ENCODE assay signal across 7 cellular contexts in genomic region chr22:38644245-38644644, GRCh38. TPM values are rescaled to one million over a fixed set of nuclear protein-coding genes. Genes with fewer than 3 reads are reported as not detected.
DNase-seq lines count a peak whose midpoint lies in the region; ATAC-seq, FAIRE-seq and TF ChIP-seq lines count a peak whose summit lies in the region.
"Not testable (repeated sequence)": the region's sequence is repeated elsewhere in the genome, so short reads cannot be mapped to it uniquely, and the experiment has no call there.

No MANE protein-coding gene starts in this region.

- H3K4me3 ChIP-seq in H1 (ENCODE audit: extremely low read depth in 1 of 4, insufficient read depth in 2 of 4, low read depth in 3 of 4, low read length in 4 of 4); HepG2 (replicated peaks in 1 of 3; ENCODE audit: insufficient read depth in 1 of 3, low read depth in 2 of 3, low read length in 3 of 3); small intestine (ENCODE audit: low read depth in 1 of 2, low read length in 2 of 2): not testable (repeated sequence)

- not testable (repeated sequence) for H3K56ac ChIP-seq in H1 (replicated peaks; ENCODE audit: insufficient read length, low read depth, low read length)

- not testable (repeated sequence) for TF ChIP-seq CTCF in H1 (IDR thresholded peaks at IDR 0.05; ENCODE audit: control extremely low read depth in 1 of 3, insufficient read depth in 1 of 3, low read depth in 1 of 3, low read length in 3 of 3); HepG2 (CRISPR knock-in tag; IDR thresholded peaks at IDR 0.05)

- not testable (repeated sequence) for H3K79me1 ChIP-seq in H1 (ENCODE audit: low read depth, low read length)

- not testable (repeated sequence) for H3K14ac ChIP-seq in H1 (ENCODE audit: insufficient read length)

- H4K20me1 ChIP-seq in H1 (replicated peaks in 1 of 2; ENCODE audit: control insufficient read depth in 1 of 2, insufficient read depth in 2 of 2, low read length in 2 of 2); HepG2 (ENCODE audit: insufficient read depth, low read length): not testable (repeated sequence)

- DNase-seq in GM12892 (ENCODE audit: insufficient read length); activated CD8-positive, alpha-beta T cell treated with anti-CD3 and anti-CD28 coated beads, Interleukin-2, amount 10 ng/mL, durations not matched to agents 7 days and 5 days; H1 (ENCODE audit: low read depth in 1 of 2, low spot score in 2 of 2); Right ventricle myocardium inferior (ENCODE audit: missing footprints); HepG2 (ENCODE audit: low spot score); small intestine: not testable (repeated sequence)

- H3K36me3 ChIP-seq in H1 (ENCODE audit: control insufficient read depth in 2 of 4, insufficient read depth in 4 of 4, low read length in 3 of 4); HepG2 (replicated peaks in 1 of 2; ENCODE audit: control insufficient read depth in 1 of 2, insufficient read depth in 2 of 2, low read length in 2 of 2); small intestine (ENCODE audit: control insufficient read depth in 2 of 2, insufficient read depth in 2 of 2, low read length in 2 of 2): not testable (repeated sequence)

- peak; percentile 89 for FAIRE-seq in GM12892 (lab: Jason Lieb, UNC)
- peak; percentile 99 for FAIRE-seq in H1 (lab: Jason Lieb, UNC)
- peak; percentile 98 for FAIRE-seq in HepG2 (lab: Jason Lieb, UNC)
- FAIRE-seq in small intestine (lab: Jason Lieb, UNC): peak; percentile 71

- not testable (repeated sequence) for H3K79me2 ChIP-seq in H1 (ENCODE audit: control insufficient read depth in 1 of 2, insufficient read depth in 2 of 2, low read length in 2 of 2); HepG2 (ENCODE audit: insufficient read depth, low read length)

- H3K36me3 Mint-ChIP-seq in activated CD8-positive, alpha-beta T cell treated with anti-CD3 and anti-CD28 coated beads, Interleukin-2, amount 10 ng/mL, durations not matched to agents 7 days and 5 days (ENCODE audit: low read depth): not testable (repeated sequence)

- 92% methylated on average over 5 of the region's 5 CpGs; no CpG with 5 or more reads in 1 of the 2 experiments for WGBS in H1 (ENCODE audit: extremely low coverage in 1 of 2, insufficient coverage in 1 of 2, insufficient read length in 1 of 2, insufficient replicate concordance in 2 of 2, low coverage in 1 of 2, low lambda C conversion rate in 2 of 2, missing lambda C conversion rate in 1 of 2), 2 experiments
- WGBS in HepG2 (ENCODE audit: low lambda C conversion rate): 80% methylated on average over 5 of the region's 5 CpGs
- 88 to 95% (median 93%) methylated on average over 4 to 5 of the region's 5 CpGs for WGBS in small intestine, 3 donors

- H2BK120ac ChIP-seq in H1 (replicated peaks; ENCODE audit: low read depth, low read length): not testable (repeated sequence)

- H4K8ac ChIP-seq in H1 (ENCODE audit: extremely low read depth, insufficient read depth, low read length): not testable (repeated sequence)

- not testable (repeated sequence) for TF ChIP-seq EP300 in H1 (IDR thresholded peaks at IDR 0.05; ENCODE audit: borderline replicate concordance in 1 of 2, low read depth in 2 of 2, low read length in 2 of 2); HepG2 (IDR thresholded peaks at IDR 0.05; ENCODE audit: low read depth in 2 of 2, low read length in 2 of 2); HepG2 (CRISPR knock-in tag; IDR thresholded peaks at IDR 0.05; ENCODE audit: borderline replicate concordance)

- H4K91ac ChIP-seq in H1 (replicated peaks; ENCODE audit: insufficient read length, low read length): not testable (repeated sequence)

- H4K5ac ChIP-seq in H1 (ENCODE audit: insufficient read length, low read depth, low read length): not testable (repeated sequence)

- H3K23me2 ChIP-seq in H1 (ENCODE audit: low read depth, low read length): not testable (repeated sequence)

- H3K23ac ChIP-seq in H1 (ENCODE audit: insufficient read length): not testable (repeated sequence)

- TF ChIP-seq RAD21 in H1 (IDR thresholded peaks at IDR 0.05 in 1 of 2, conservative IDR thresholded peaks at IDR 0.05 in 1 of 2; ENCODE audit: low read depth in 2 of 2, low read length in 2 of 2); HepG2 (CRISPR knock-in tag; IDR thresholded peaks at IDR 0.05): not testable (repeated sequence)

- not testable (repeated sequence) for H3K4me2 ChIP-seq in H1 (ENCODE audit: insufficient read depth in 1 of 2, low read depth in 2 of 2, low read length in 2 of 2); HepG2 (ENCODE audit: low read depth, low read length)

- intact Hi-C loops in Right ventricle myocardium inferior (cut with DNase I); HepG2 (cut with micrococcal nuclease; ENCODE audit: unreplicated experiment): not testable (repeated sequence)

- not testable (repeated sequence) for H2AK5ac ChIP-seq in H1 (ENCODE audit: low read depth, low read length)

- H3K27ac Mint-ChIP-seq in activated CD8-positive, alpha-beta T cell treated with anti-CD3 and anti-CD28 coated beads, Interleukin-2, amount 10 ng/mL, durations not matched to agents 7 days and 5 days: not testable (repeated sequence)

- not testable (repeated sequence) for H3K4me3 Mint-ChIP-seq in activated CD8-positive, alpha-beta T cell treated with anti-CD3 and anti-CD28 coated beads, Interleukin-2, amount 10 ng/mL, durations not matched to agents 7 days and 5 days

- H3K9me3 Mint-ChIP-seq in activated CD8-positive, alpha-beta T cell treated with anti-CD3 and anti-CD28 coated beads, Interleukin-2, amount 10 ng/mL, durations not matched to agents 7 days and 5 days (ENCODE audit: insufficient read depth): not testable (repeated sequence)

- not testable (repeated sequence) for H3K4me1 Mint-ChIP-seq in activated CD8-positive, alpha-beta T cell treated with anti-CD3 and anti-CD28 coated beads, Interleukin-2, amount 10 ng/mL, durations not matched to agents 7 days and 5 days (ENCODE audit: low read depth)

- H3K27me3 ChIP-seq in H1 (replicated peaks in 1 of 4; ENCODE audit: control insufficient read depth in 3 of 4, extremely low read depth in 1 of 4, insufficient read depth in 3 of 4, low read length in 3 of 4); HepG2 (ENCODE audit: control insufficient read depth in 1 of 2, insufficient read depth in 2 of 2, low read length in 2 of 2); small intestine (ENCODE audit: control insufficient read depth in 2 of 2, insufficient read depth in 2 of 2, low read length in 2 of 2): not testable (repeated sequence)

- not testable (repeated sequence) for H3K4me1 ChIP-seq in H1 (replicated peaks in 1 of 4; ENCODE audit: control insufficient read depth in 3 of 4, insufficient read depth in 4 of 4, low read length in 3 of 4); HepG2 (ENCODE audit: insufficient read depth, low read length); small intestine (ENCODE audit: control insufficient read depth in 2 of 2, insufficient read depth in 1 of 2, low read depth in 1 of 2, low read length in 1 of 2)

- not testable (repeated sequence) for H3K27me3 Mint-ChIP-seq in activated CD8-positive, alpha-beta T cell treated with anti-CD3 and anti-CD28 coated beads, Interleukin-2, amount 10 ng/mL, durations not matched to agents 7 days and 5 days (ENCODE audit: low read depth)

- H3K18ac ChIP-seq in H1 (ENCODE audit: extremely low read depth, low read length): not testable (repeated sequence)

- not testable (repeated sequence) for H2BK20ac ChIP-seq in H1 (ENCODE audit: low read length)

- POLR2A ChIA-PET in activated CD8-positive, alpha-beta T cell treated with anti-CD3 and anti-CD28 coated beads, Interleukin-2, amount 10 ng/mL, durations not matched to agents 7 days and 5 days (lab: Charles Lee); H1 (lab: Charles Lee; ENCODE audit: partially characterized antibody); HepG2 (lab: Yijun Ruan, JAX): not testable (repeated sequence)

- not testable (repeated sequence) for H3K4ac ChIP-seq in H1 (replicated peaks; ENCODE audit: insufficient read length, low read depth, low read length)

- not testable (repeated sequence) for H2BK15ac ChIP-seq in H1 (ENCODE audit: low read length)

- not testable (repeated sequence) for H2BK12ac ChIP-seq in H1 (ENCODE audit: low read depth, low read length)

- ATAC-seq in HG03097 (IDR thresholded peaks at IDR 0.05; ENCODE audit: low FRiP score, unreplicated experiment) (peak; percentile 79), Right ventricle myocardium inferior (peak; percentile 37), HepG2 (peak; percentile 83)
- peak; percentile 51 for ATAC-seq in activated CD8-positive, alpha-beta T cell treated with anti-CD3 and anti-CD28 coated beads, Interleukin-2, amount 10 ng/mL, durations not matched to agents 7 days and 5 days

- not testable (repeated sequence) for H3K27ac ChIP-seq in H1 (ENCODE audit: low read depth, low read length); HepG2 (ENCODE audit: extremely low read length, insufficient read depth, low read length); small intestine (ENCODE audit: low read depth in 1 of 2, low read length in 1 of 2)

- BruUV-seq in HepG2 (replicated peaks; lab: Mats Ljungman, UMichigan): not testable (repeated sequence)

- H2AFZ ChIP-seq in H1 (ENCODE audit: low read length); HepG2 (ENCODE audit: low read length): not testable (repeated sequence)

- CTCF ChIA-PET in activated CD8-positive, alpha-beta T cell treated with anti-CD3 and anti-CD28 coated beads, Interleukin-2, amount 10 ng/mL, durations not matched to agents 7 days and 5 days (lab: Charles Lee); H1 (lab: Charles Lee; ENCODE audit: partially characterized antibody); HepG2 (lab: Yijun Ruan, JAX; ENCODE audit: low intra/inter-chr PET ratio, low total read pairs): not testable (repeated sequence)

- not testable (repeated sequence) for TF ChIP-seq POLR2A in GM12892 (IDR thresholded peaks at IDR 0.05; ENCODE audit: low read depth, low read length); H1 (IDR thresholded peaks at IDR 0.05; ENCODE audit: control extremely low read depth in 1 of 2, low read depth in 2 of 2, low read length in 2 of 2); HepG2 (IDR thresholded peaks at IDR 0.05; ENCODE audit: insufficient read depth in 1 of 2, low read depth in 2 of 2, low read length in 2 of 2)

- H3K9me3 ChIP-seq in H1 (ENCODE audit: insufficient read depth in 2 of 2, low read depth in 1 of 2, low read length in 1 of 2); HepG2 (ENCODE audit: low read length); small intestine (ENCODE audit: control insufficient read depth, low read depth): not testable (repeated sequence)

- in situ Hi-C loops in HepG2 (cut with HindIII; ENCODE audit: extremely low pct_ligation_motif_present, low pct_unique_long_range_greater_than_20kb): not testable (repeated sequence)

- H3K9ac ChIP-seq in H1 (replicated peaks in 1 of 4; ENCODE audit: extremely low read depth in 1 of 4, low read depth in 3 of 4, low read length in 3 of 4); HepG2 (ENCODE audit: insufficient read depth, low read depth, low read length): not testable (repeated sequence)

- not testable (repeated sequence) for H2BK5ac ChIP-seq in H1 (ENCODE audit: low read depth, low read length)

RNA-seq across cellular contexts. Expression of gene FAM227A, which starts 11.9 kb away (rescaled TPM):
- polyA plus RNA-seq in GM12892 (2012; ENCODE audit: missing spikeins): 1.1 TPM
- total RNA-seq in activated CD8-positive, alpha-beta T cell treated with anti-CD3 and anti-CD28 coated beads, Interleukin-2, amount 10 ng/mL, durations not matched to agents 7 days and 5 days: under 1 TPM; 0.87 to 0.89 TPM
- 3.8 and 3.9 TPM in 2 replicates for total RNA-seq in H1 (2021; fragmentation: NEBNext Ultra II Directional; extraction: Animal tissue kit (Norgen Biotek cat#: 25700))
- 2.1 TPM in 2 replicates for polyA plus RNA-seq in H1 (2011; rRNA removed)
- polyA plus RNA-seq in H1 (2011; cell fraction: cytosol; rRNA removed): 3.0 TPM
- polyA plus RNA-seq in H1 (2011; cell fraction: nucleus; rRNA removed): 5.2 TPM
- polyA plus RNA-seq in H1 (2012, experiment 1 of 2): 2.8 to 3.3 TPM (median 2.9 TPM) in 4 replicates
- polyA plus RNA-seq in H1 (2012, experiment 2 of 2): 0.92 TPM
- 1.7 TPM for polyA plus RNA-seq in H1 (2013, experiment 1 of 2)
- polyA plus RNA-seq in H1 (2013, experiment 2 of 2): 1.4 TPM
- polyA minus RNA-seq in H1 (2011; rRNA and poly(A)+ RNA removed): 9.5 and 11.1 TPM in 2 replicates
- 2.9 TPM for polyA minus RNA-seq in H1 (2011; cell fraction: cytosol; rRNA and poly(A)+ RNA removed)
- 18.9 TPM for polyA minus RNA-seq in H1 (2011; cell fraction: nucleus; rRNA and poly(A)+ RNA removed)
- 0.27 TPM for total RNA-seq in Right ventricle myocardium inferior
- total RNA-seq in HepG2 (2016; rRNA removed; fragmentation: Illumina TruSeq; extraction: Trizol): 0.53 and 1.5 TPM in 2 replicates
- 0.26 and 0.51 TPM in 2 replicates for total RNA-seq in HepG2 (2016; cell fraction: cytosol; rRNA removed; fragmentation: Illumina TruSeq; extraction: Trizol; ENCODE audit: low read depth)
- 0.21 and 1.3 TPM in 2 replicates for total RNA-seq in HepG2 (2016; cell fraction: insoluble cytoplasmic fraction; rRNA removed; fragmentation: Illumina TruSeq; extraction: Trizol)
- total RNA-seq in HepG2 (2016; cell fraction: membrane; rRNA removed; fragmentation: Illumina TruSeq; extraction: Trizol): 0.46 and 0.48 TPM in 2 replicates
- 3.8 and 4.2 TPM in 2 replicates for total RNA-seq in HepG2 (2016; cell fraction: nucleus; rRNA removed; fragmentation: Illumina TruSeq; extraction: Trizol)
- 0.89 and 1.0 TPM in 2 replicates for polyA plus RNA-seq in HepG2 (2011; rRNA removed)
- 0.09 TPM in 2 replicates for polyA plus RNA-seq in HepG2 (2011; cell fraction: cytosol; rRNA removed)
- 1.9 and 2.6 TPM in 2 replicates for polyA plus RNA-seq in HepG2 (2011; cell fraction: nucleus; rRNA removed)
- 0.39 and 0.43 TPM in 2 replicates for polyA plus RNA-seq in HepG2 (2012)
- 0.03 and 0.08 TPM in 2 replicates for polyA plus RNA-seq in HepG2 (2016; cell fraction: cytosol; fragmentation: Illumina TruSeq; extraction: Trizol; ENCODE audit: low read depth)
- polyA plus RNA-seq in HepG2 (2016; cell fraction: insoluble cytoplasmic fraction; fragmentation: Illumina TruSeq; extraction: Trizol; ENCODE audit: low read depth): 0.20 and 0.47 TPM in 2 replicates
- 0.14 and 0.17 TPM in 2 replicates for polyA plus RNA-seq in HepG2 (2016; cell fraction: membrane; fragmentation: Illumina TruSeq; extraction: Trizol; ENCODE audit: low read depth)
- polyA plus RNA-seq in HepG2 (2016; cell fraction: nucleus; fragmentation: Illumina TruSeq; extraction: Trizol; ENCODE audit: insufficient read depth, low read depth): 3.4 and 3.5 TPM in 2 replicates
- 0.76 and 5.9 TPM in 2 replicates for polyA minus RNA-seq in HepG2 (2011; rRNA and poly(A)+ RNA removed; ENCODE audit: low replicate concordance)
- 0.18 and 0.40 TPM in 2 replicates for polyA minus RNA-seq in HepG2 (2011; cell fraction: cytosol; rRNA and poly(A)+ RNA removed)
- polyA minus RNA-seq in HepG2 (2011; cell fraction: nucleus; rRNA and poly(A)+ RNA removed): 3.1 and 3.7 TPM in 2 replicates
- under 1 TPM in 1 of 3 donors, not detected in 2; 0.36 TPM for polyA plus RNA-seq in small intestine

RNA-seq across cellular contexts. Expression of gene CBY1, which starts 12.2 kb away (rescaled TPM):
- polyA plus RNA-seq in GM12892 (2012; ENCODE audit: missing spikeins): 11.0 TPM
- 10 to 100 TPM; 11.6 to 13.6 TPM for total RNA-seq in activated CD8-positive, alpha-beta T cell treated with anti-CD3 and anti-CD28 coated beads, Interleukin-2, amount 10 ng/mL, durations not matched to agents 7 days and 5 days
- total RNA-seq in H1 (2021; fragmentation: NEBNext Ultra II Directional; extraction: Animal tissue kit (Norgen Biotek cat#: 25700)): 23.2 and 24.4 TPM in 2 replicates
- polyA plus RNA-seq in H1 (2011; rRNA removed): 28.5 and 30.2 TPM in 2 replicates
- polyA plus RNA-seq in H1 (2011; cell fraction: cytosol; rRNA removed): 31.5 TPM
- 18.3 TPM for polyA plus RNA-seq in H1 (2011; cell fraction: nucleus; rRNA removed)
- polyA plus RNA-seq in H1 (2012, experiment 1 of 2): 32.1 to 38.0 TPM (median 36.1 TPM) in 4 replicates
- 25.5 TPM for polyA plus RNA-seq in H1 (2012, experiment 2 of 2)
- 22.9 TPM for polyA plus RNA-seq in H1 (2013, experiment 1 of 2)
- 22.9 TPM for polyA plus RNA-seq in H1 (2013, experiment 2 of 2)
- polyA minus RNA-seq in H1 (2011; rRNA and poly(A)+ RNA removed): 8.6 and 12.6 TPM in 2 replicates
- polyA minus RNA-seq in H1 (2011; cell fraction: cytosol; rRNA and poly(A)+ RNA removed): 9.0 TPM
- polyA minus RNA-seq in H1 (2011; cell fraction: nucleus; rRNA and poly(A)+ RNA removed): 6.0 TPM
- total RNA-seq in Right ventricle myocardium inferior: 32.9 TPM
- 19.7 and 28.8 TPM in 2 replicates for total RNA-seq in HepG2 (2016; rRNA removed; fragmentation: Illumina TruSeq; extraction: Trizol)
- 12.4 and 14.6 TPM in 2 replicates for total RNA-seq in HepG2 (2016; cell fraction: cytosol; rRNA removed; fragmentation: Illumina TruSeq; extraction: Trizol; ENCODE audit: low read depth)
- 24.0 and 29.9 TPM in 2 replicates for total RNA-seq in HepG2 (2016; cell fraction: insoluble cytoplasmic fraction; rRNA removed; fragmentation: Illumina TruSeq; extraction: Trizol)
- total RNA-seq in HepG2 (2016; cell fraction: membrane; rRNA removed; fragmentation: Illumina TruSeq; extraction: Trizol): 25.8 and 26.9 TPM in 2 replicates
- 10.3 and 13.5 TPM in 2 replicates for total RNA-seq in HepG2 (2016; cell fraction: nucleus; rRNA removed; fragmentation: Illumina TruSeq; extraction: Trizol)
- 18.1 and 20.3 TPM in 2 replicates for polyA plus RNA-seq in HepG2 (2011; rRNA removed)
- polyA plus RNA-seq in HepG2 (2011; cell fraction: cytosol; rRNA removed): 20.1 and 21.1 TPM in 2 replicates
- 10.3 and 10.6 TPM in 2 replicates for polyA plus RNA-seq in HepG2 (2011; cell fraction: nucleus; rRNA removed)
- polyA plus RNA-seq in HepG2 (2012): 11.6 and 15.0 TPM in 2 replicates
- polyA plus RNA-seq in HepG2 (2016; cell fraction: cytosol; fragmentation: Illumina TruSeq; extraction: Trizol; ENCODE audit: low read depth): 18.2 and 24.7 TPM in 2 replicates
- polyA plus RNA-seq in HepG2 (2016; cell fraction: insoluble cytoplasmic fraction; fragmentation: Illumina TruSeq; extraction: Trizol; ENCODE audit: low read depth): 43.2 and 46.0 TPM in 2 replicates
- 26.2 and 31.2 TPM in 2 replicates for polyA plus RNA-seq in HepG2 (2016; cell fraction: membrane; fragmentation: Illumina TruSeq; extraction: Trizol; ENCODE audit: low read depth)
- 33.6 and 34.6 TPM in 2 replicates for polyA plus RNA-seq in HepG2 (2016; cell fraction: nucleus; fragmentation: Illumina TruSeq; extraction: Trizol; ENCODE audit: insufficient read depth, low read depth)
- 11.2 and 14.1 TPM in 2 replicates for polyA minus RNA-seq in HepG2 (2011; rRNA and poly(A)+ RNA removed; ENCODE audit: low replicate concordance)
- 4.4 and 4.7 TPM in 2 replicates for polyA minus RNA-seq in HepG2 (2011; cell fraction: cytosol; rRNA and poly(A)+ RNA removed)
- 7.9 and 10.8 TPM in 2 replicates for polyA minus RNA-seq in HepG2 (2011; cell fraction: nucleus; rRNA and poly(A)+ RNA removed)
- 10 to 100 TPM; 17.3 to 36.2 (median 27.5) TPM for polyA plus RNA-seq in small intestine

RNA-seq across cellular contexts. Expression of gene TOMM22, which starts 37.5 kb away (rescaled TPM):
- polyA plus RNA-seq in GM12892 (2012; ENCODE audit: missing spikeins): 98.6 TPM
- 10 to 100 TPM; 91.3 to 98.7 TPM for total RNA-seq in activated CD8-positive, alpha-beta T cell treated with anti-CD3 and anti-CD28 coated beads, Interleukin-2, amount 10 ng/mL, durations not matched to agents 7 days and 5 days
- 125 and 138 TPM in 2 replicates for total RNA-seq in H1 (2021; fragmentation: NEBNext Ultra II Directional; extraction: Animal tissue kit (Norgen Biotek cat#: 25700))
- polyA plus RNA-seq in H1 (2011; rRNA removed) (47.8 and 84.0 TPM in 2 replicates), HepG2 (2011; rRNA removed) (37.3 and 46.9 TPM in 2 replicates), small intestine (10 to 100 TPM; 42.5 to 59.9 (median 44.0) TPM)
- 63.2 TPM for polyA plus RNA-seq in H1 (2011; cell fraction: cytosol; rRNA removed)
- polyA plus RNA-seq in H1 (2011; cell fraction: nucleus; rRNA removed): 17.1 TPM
- 77.4 to 87.4 TPM (median 84.9 TPM) in 4 replicates for polyA plus RNA-seq in H1 (2012, experiment 1 of 2)
- 75.9 TPM for polyA plus RNA-seq in H1 (2012, experiment 2 of 2)
- 66.9 TPM for polyA plus RNA-seq in H1 (2013, experiment 1 of 2)
- 65.9 TPM for polyA plus RNA-seq in H1 (2013, experiment 2 of 2)
- 41.5 and 41.9 TPM in 2 replicates for polyA minus RNA-seq in H1 (2011; rRNA and poly(A)+ RNA removed)
- polyA minus RNA-seq in H1 (2011; cell fraction: cytosol; rRNA and poly(A)+ RNA removed): 31.0 TPM
- 14.7 TPM for polyA minus RNA-seq in H1 (2011; cell fraction: nucleus; rRNA and poly(A)+ RNA removed)
- total RNA-seq in Right ventricle myocardium inferior (66.3 TPM), HepG2 (2016; rRNA removed; fragmentation: Illumina TruSeq; extraction: Trizol) (118 and 143 TPM in 2 replicates)
- 46.5 and 54.3 TPM in 2 replicates for total RNA-seq in HepG2 (2016; cell fraction: cytosol; rRNA removed; fragmentation: Illumina TruSeq; extraction: Trizol; ENCODE audit: low read depth)
- total RNA-seq in HepG2 (2016; cell fraction: insoluble cytoplasmic fraction; rRNA removed; fragmentation: Illumina TruSeq; extraction: Trizol): 112 and 138 TPM in 2 replicates
- 120 and 127 TPM in 2 replicates for total RNA-seq in HepG2 (2016; cell fraction: membrane; rRNA removed; fragmentation: Illumina TruSeq; extraction: Trizol)
- 42.3 and 47.4 TPM in 2 replicates for total RNA-seq in HepG2 (2016; cell fraction: nucleus; rRNA removed; fragmentation: Illumina TruSeq; extraction: Trizol)
- 27.5 and 46.2 TPM in 2 replicates for polyA plus RNA-seq in HepG2 (2011; cell fraction: cytosol; rRNA removed)
- 8.9 and 10.9 TPM in 2 replicates for polyA plus RNA-seq in HepG2 (2011; cell fraction: nucleus; rRNA removed)
- polyA plus RNA-seq in HepG2 (2012): 46.1 and 62.9 TPM in 2 replicates
- polyA plus RNA-seq in HepG2 (2016; cell fraction: cytosol; fragmentation: Illumina TruSeq; extraction: Trizol; ENCODE audit: low read depth): 63.6 and 70.9 TPM in 2 replicates
- polyA plus RNA-seq in HepG2 (2016; cell fraction: insoluble cytoplasmic fraction; fragmentation: Illumina TruSeq; extraction: Trizol; ENCODE audit: low read depth): 161 and 162 TPM in 2 replicates
- polyA plus RNA-seq in HepG2 (2016; cell fraction: membrane; fragmentation: Illumina TruSeq; extraction: Trizol; ENCODE audit: low read depth): 126 and 148 TPM in 2 replicates
- 85.7 and 87.7 TPM in 2 replicates for polyA plus RNA-seq in HepG2 (2016; cell fraction: nucleus; fragmentation: Illumina TruSeq; extraction: Trizol; ENCODE audit: insufficient read depth, low read depth)
- polyA minus RNA-seq in HepG2 (2011; rRNA and poly(A)+ RNA removed; ENCODE audit: low replicate concordance): 34.4 and 37.5 TPM in 2 replicates
- polyA minus RNA-seq in HepG2 (2011; cell fraction: cytosol; rRNA and poly(A)+ RNA removed): 28.1 and 28.5 TPM in 2 replicates
- 11.8 and 15.4 TPM in 2 replicates for polyA minus RNA-seq in HepG2 (2011; cell fraction: nucleus; rRNA and poly(A)+ RNA removed)

RNA-seq across cellular contexts. Expression of gene JOSD1, which starts 56.5 kb away (rescaled TPM):
- 39.6 TPM for polyA plus RNA-seq in GM12892 (2012; ENCODE audit: missing spikeins)
- 10 to 100 TPM; 60.0 to 63.7 TPM for total RNA-seq in activated CD8-positive, alpha-beta T cell treated with anti-CD3 and anti-CD28 coated beads, Interleukin-2, amount 10 ng/mL, durations not matched to agents 7 days and 5 days
- 20.2 and 21.3 TPM in 2 replicates for total RNA-seq in H1 (2021; fragmentation: NEBNext Ultra II Directional; extraction: Animal tissue kit (Norgen Biotek cat#: 25700))
- 16.7 and 18.4 TPM in 2 replicates for polyA plus RNA-seq in H1 (2011; rRNA removed)
- polyA plus RNA-seq in H1 (2011; cell fraction: cytosol; rRNA removed): 18.1 TPM
- polyA plus RNA-seq in H1 (2011; cell fraction: nucleus; rRNA removed): 18.8 TPM
- polyA plus RNA-seq in H1 (2012, experiment 1 of 2): 14.7 to 20.6 TPM (median 17.3 TPM) in 4 replicates
- polyA plus RNA-seq in H1 (2012, experiment 2 of 2): 10.8 TPM
- 12.2 TPM for polyA plus RNA-seq in H1 (2013, experiment 1 of 2)
- polyA plus RNA-seq in H1 (2013, experiment 2 of 2): 12.1 TPM
- 20.8 and 22.0 TPM in 2 replicates for polyA minus RNA-seq in H1 (2011; rRNA and poly(A)+ RNA removed)
- 14.9 TPM for polyA minus RNA-seq in H1 (2011; cell fraction: cytosol; rRNA and poly(A)+ RNA removed)
- polyA minus RNA-seq in H1 (2011; cell fraction: nucleus; rRNA and poly(A)+ RNA removed): 14.4 TPM
- total RNA-seq in Right ventricle myocardium inferior: 17.5 TPM
- 30.6 and 31.7 TPM in 2 replicates for total RNA-seq in HepG2 (2016; rRNA removed; fragmentation: Illumina TruSeq; extraction: Trizol)
- 8.1 and 9.2 TPM in 2 replicates for total RNA-seq in HepG2 (2016; cell fraction: cytosol; rRNA removed; fragmentation: Illumina TruSeq; extraction: Trizol; ENCODE audit: low read depth)
- 26.6 and 29.1 TPM in 2 replicates for total RNA-seq in HepG2 (2016; cell fraction: insoluble cytoplasmic fraction; rRNA removed; fragmentation: Illumina TruSeq; extraction: Trizol)
- 33.4 and 36.1 TPM in 2 replicates for total RNA-seq in HepG2 (2016; cell fraction: membrane; rRNA removed; fragmentation: Illumina TruSeq; extraction: Trizol)
- total RNA-seq in HepG2 (2016; cell fraction: nucleus; rRNA removed; fragmentation: Illumina TruSeq; extraction: Trizol): 17.6 and 22.7 TPM in 2 replicates
- 38.4 and 44.5 TPM in 2 replicates for polyA plus RNA-seq in HepG2 (2011; rRNA removed)
- 39.7 and 45.2 TPM in 2 replicates for polyA plus RNA-seq in HepG2 (2011; cell fraction: cytosol; rRNA removed)
- 36.9 and 44.6 TPM in 2 replicates for polyA plus RNA-seq in HepG2 (2011; cell fraction: nucleus; rRNA removed)
- polyA plus RNA-seq in HepG2 (2012): 28.7 and 33.3 TPM in 2 replicates
- polyA plus RNA-seq in HepG2 (2016; cell fraction: cytosol; fragmentation: Illumina TruSeq; extraction: Trizol; ENCODE audit: low read depth): 7.4 and 8.3 TPM in 2 replicates
- polyA plus RNA-seq in HepG2 (2016; cell fraction: insoluble cytoplasmic fraction; fragmentation: Illumina TruSeq; extraction: Trizol; ENCODE audit: low read depth): 28.7 and 31.1 TPM in 2 replicates
- polyA plus RNA-seq in HepG2 (2016; cell fraction: membrane; fragmentation: Illumina TruSeq; extraction: Trizol; ENCODE audit: low read depth): 21.8 and 25.8 TPM in 2 replicates
- polyA plus RNA-seq in HepG2 (2016; cell fraction: nucleus; fragmentation: Illumina TruSeq; extraction: Trizol; ENCODE audit: insufficient read depth, low read depth): 40.7 and 49.6 TPM in 2 replicates
- polyA minus RNA-seq in HepG2 (2011; rRNA and poly(A)+ RNA removed; ENCODE audit: low replicate concordance): 51.9 and 81.6 TPM in 2 replicates
- polyA minus RNA-seq in HepG2 (2011; cell fraction: cytosol; rRNA and poly(A)+ RNA removed): 20.5 and 24.2 TPM in 2 replicates
- polyA minus RNA-seq in HepG2 (2011; cell fraction: nucleus; rRNA and poly(A)+ RNA removed): 25.5 and 25.6 TPM in 2 replicates
- 10 to 100 TPM; 34.6 to 73.5 (median 39.4) TPM for polyA plus RNA-seq in small intestine
